Comparison of ENCODE assay signal across 22 cellular contexts in genomic region chr14:65277580-65278270, GRCh38.
DNase-seq lines count a peak whose midpoint lies in the region; ATAC-seq and TF ChIP-seq lines count a peak whose summit lies in the region.
"Had no signal": no experiment of that assay in that cellular context is flagged by ENCODE, and none has a peak within 500 bp of the region (broad histone marks: within the 10 kb centered on the region; RNA-seq: fewer than 3 reads in every experiment).

No MANE protein-coding gene starts in this region.

- H3K9me3 ChIP-seq in PC-9 (ENCODE audit: insufficient read depth, low read depth) (no peaks in the 10 kb centered on the region; the same call in 1 of the 2 replicates), neuronal stem cell (replicated peaks in 1 of 2; ENCODE audit: control insufficient read depth in 2 of 2, insufficient read depth in 1 of 2, low read depth in 1 of 2, low read length in 2 of 2) (peaks cover 0 to 4% of the 10 kb centered on the region in 2 donors)
- H3K9me3 ChIP-seq: A549, Peyer's patch, stomach, uterus had no signal

- H2BK5ac ChIP-seq in neuronal stem cell (ENCODE audit: low read length), result no peak overlapping the region

- H3K9ac ChIP-seq in neuronal stem cell (ENCODE audit: low read depth, low read length, poor library complexity), result no peak overlapping the region
- H3K9ac ChIP-seq: BLaER1 treated with 17β-estradiol and CSF1 and Interleukin-3, amounts not matched to agents 10 nM and 100 nM had no signal

- TF ChIP-seq CTCF in PC-9 (conservative IDR thresholded peaks at IDR 0.05), result no peak

- no peaks in the 10 kb centered on the region for H4K20me1 ChIP-seq in PC-9 (ENCODE audit: insufficient read depth)
- H4K20me1 ChIP-seq: BLaER1 treated with 17β-estradiol and CSF1 and Interleukin-3, amounts not matched to agents 10 nM and 100 nM had no signal

- H2BK120ac ChIP-seq in neuronal stem cell (ENCODE audit: low read depth, low read length), result no peak overlapping the region

- H4K8ac ChIP-seq in neuronal stem cell (ENCODE audit: low read depth, low read length), result no peak overlapping the region

- H4K91ac ChIP-seq in neuronal stem cell (ENCODE audit: low read depth, low read length, poor library complexity), result no peak overlapping the region

- WGBS in neuronal stem cell (ENCODE audit: extremely low coverage in 2 of 2, insufficient read length in 2 of 2, insufficient replicate concordance in 1 of 2), 2 donors, result no CpG with 5 or more reads among the region's 6 CpGs

- H3K27ac ChIP-seq in PC-9, result 0 out of 2 replicates have a peak overlapping the region, but pooled peaks have one; percentile 9
- H3K27ac ChIP-seq in cingulate gyrus (ENCODE audit: low read depth, low read length), result peak overlapping the region; percentile 93
- peak overlapping the region; percentile 29 for H3K27ac ChIP-seq in neuronal stem cell (replicated peaks; ENCODE audit: low read length)
- H3K27ac ChIP-seq: A549; ascending aorta; BLaER1 treated with 17β-estradiol and CSF1 and Interleukin-3, amounts not matched to agents 10 nM and 100 nM; hepatocyte; Peyer's patch; skin epidermis; stomach; uterus had no signal

- H3K4me2 ChIP-seq in PC-9 (no peak overlapping the region), neuronal stem cell (ENCODE audit: insufficient read depth, low read length, poor library complexity, severe bottlenecking) (no peak overlapping the region)
- H3K4me2 ChIP-seq: BLaER1 treated with 17β-estradiol and CSF1 and Interleukin-3, amounts not matched to agents 10 nM and 100 nM; GM23338; hepatocyte had no signal

- intact Hi-C loops in PC-9 (cut with micrococcal nuclease; ENCODE audit: unreplicated experiment), result no loop called here

- 0 out of 2 replicates have a peak overlapping the region, but pooled peaks have one; percentile 28 for H2AFZ ChIP-seq in PC-9
- no peak overlapping the region for H2AFZ ChIP-seq in neuronal stem cell (ENCODE audit: low read length)
- H2AFZ ChIP-seq: GM23338, hepatocyte had no signal

- no peak overlapping the region for H2BK12ac ChIP-seq in neuronal stem cell (ENCODE audit: low read length)

- no peaks in the 10 kb centered on the region for H3K79me2 ChIP-seq in PC-9 (ENCODE audit: low read depth)
- H3K79me2 ChIP-seq: hepatocyte had no signal

- H3K36me3 ChIP-seq in PC-9 (ENCODE audit: low read depth) (no peaks in the 10 kb centered on the region), neuronal stem cell (replicated peaks in 1 of 2; ENCODE audit: control insufficient read depth in 2 of 2, insufficient read depth in 2 of 2, low read length in 2 of 2) (no peaks in the 10 kb centered on the region)
- H3K36me3 ChIP-seq: ascending aorta; BLaER1 treated with 17β-estradiol and CSF1 and Interleukin-3, amounts not matched to agents 10 nM and 100 nM; Peyer's patch; stomach; uterus had no signal

- POLR2A ChIA-PET in PC-9 (lab: Charles Lee; ENCODE audit: unreplicated experiment), result interaction anchor here (0.7 kb wide), 1 partner anchor 52 kb away, joined by 5 read pairs; no protein-coding TSS in a partner anchor

- CTCF ChIA-PET in PC-9 (lab: Charles Lee), result no interaction called here

- H3F3A ChIP-seq in PC-9 (ENCODE audit: insufficient read depth, low read depth), result peaks cover 22% of the 10 kb centered on the region; the same call in 1 of the 2 replicates

- no peak overlapping the region for H3K23ac ChIP-seq in neuronal stem cell (ENCODE audit: low read depth, low read length, poor library complexity)

- no peak overlapping the region for H2BK15ac ChIP-seq in neuronal stem cell (ENCODE audit: low read length)

- no peaks in the 10 kb centered on the region for H3K79me1 ChIP-seq in neuronal stem cell (ENCODE audit: low read depth, low read length)

- no peaks in the 10 kb centered on the region for H3K27me3 ChIP-seq in PC-9 (ENCODE audit: insufficient read depth, low read depth)
- H3K27me3 ChIP-seq in neuronal stem cell (ENCODE audit: control insufficient read depth in 3 of 3, insufficient read depth in 3 of 3, low read depth in 1 of 3, low read length in 3 of 3), result no peaks in the 10 kb centered on the region
- H3K27me3 ChIP-seq: ascending aorta; BLaER1 treated with 17β-estradiol and CSF1 and Interleukin-3, amounts not matched to agents 10 nM and 100 nM; hepatocyte; Peyer's patch; stomach; uterus had no signal

- H3K4me3 ChIP-seq in PC-9, result no peak overlapping the region
- H3K4me3 ChIP-seq in neuronal stem cell (ENCODE audit: low read length in 2 of 2), result no peak overlapping the region
- H3K4me3 ChIP-seq: A549; ascending aorta; BLaER1 treated with 17β-estradiol and CSF1 and Interleukin-3, amounts not matched to agents 10 nM and 100 nM; GM23338; hepatocyte; Peyer's patch; skin epidermis; stomach; uterus had no signal

- no peak overlapping the region for H3K18ac ChIP-seq in neuronal stem cell (ENCODE audit: low read length)

- H2AK5ac ChIP-seq in neuronal stem cell (ENCODE audit: low read depth, low read length), result no peak overlapping the region

- no peaks in the 10 kb centered on the region for H3K9me2 ChIP-seq in PC-9 (ENCODE audit: insufficient read depth)

- ATAC-seq in HG03354 (IDR thresholded peaks at IDR 0.05; ENCODE audit: poor library complexity, severe bottlenecking, unreplicated experiment) (no peak), HG02610 (IDR thresholded peaks at IDR 0.05; ENCODE audit: unreplicated experiment) (no peak)
- ATAC-seq: naive thymus-derived CD8-positive, alpha-beta T cell had no signal

- no peak overlapping the region for H3K4ac ChIP-seq in neuronal stem cell (ENCODE audit: low read length)

- peak; percentile 39 for DNase-seq in CMK (ENCODE audit: low read depth)
- no peak for DNase-seq in PC-9
- DNase-seq in neuronal stem cell (ENCODE audit: low spot score), result no peak
- DNase-seq in stimulated activated CD4-positive, alpha-beta T cell treated with anti-CD3 and anti-CD28 coated beads, Interleukin-2, amount 100 ng/mL, for 24 hours, result no peak
- DNase-seq in HT-29 (ENCODE audit: low spot score), result no peak
- DNase-seq: activated CD4-positive, alpha-beta T cell treated with anti-CD3 and anti-CD28 coated beads, Interleukin-2, amount 50 U/mL, for 4 hours; activated T-cell treated with anti-CD3 and anti-CD28 coated beads, Interleukin-2, amount 50 U/mL, for 1 hour; naive thymus-derived CD8-positive, alpha-beta T cell; NCI-H1417 treated with DMSO at 0.1 percent for 48 hours; Peyer's patch; stimulated activated CD4-positive, alpha-beta T cell treated with anti-CD3 and anti-CD28 coated beads, Interleukin-4, amount 100 ng/mL, for 1 hour; stomach; uterus had no signal

- no peak overlapping the region for H3K14ac ChIP-seq in neuronal stem cell (ENCODE audit: low read length)

- peaks cover 41% of the 10 kb centered on the region for H3K4me1 ChIP-seq in PC-9 (replicated peaks; ENCODE audit: insufficient read depth)
- peaks cover 7 to 12% of the 10 kb centered on the region in 2 donors for H3K4me1 ChIP-seq in neuronal stem cell (ENCODE audit: control insufficient read depth in 2 of 2, insufficient read depth in 1 of 2, low read depth in 1 of 2, low read length in 2 of 2)
- H3K4me1 ChIP-seq: ascending aorta, uterus had no signal

- no TSS peak for BruUV-seq in PC-9 (replicated peaks; lab: Mats Ljungman, UMichigan)

Comparison
In these comparisons a context has a peak if more than half of its experiments do, and no peak if none do; other contexts are left out.
1. H3K27ac ChIP-seq: peak in every context shown above with its lines; median percentile 93 in cingulate gyrus; 29 in neuronal stem cell; 9 in PC-9.